ENCODE assay signal across 34 cellular contexts in genomic region chr5:158494541-158494940, GRCh38.
"Had no signal": no experiment of that assay in that cellular context is flagged by ENCODE, and none has a peak within 500 bp of the region (broad histone marks: within the 10 kb centered on the region; RNA-seq: fewer than 3 reads in every experiment).

No MANE protein-coding gene starts in this region.

- FAIRE-seq: astrocyte, bronchial epithelial cell had no signal

- H3K4me1 ChIP-seq: adrenal gland, ascending aorta, body of pancreas, breast epithelium had no signal

- DNase-seq: activated effector memory CD4-positive, alpha-beta T cell treated with anti-CD3 and anti-CD28 coated beads, Interleukin-2, amount 50 U/mL, for 16 hours; activated effector memory CD4-positive, alpha-beta T cell treated with Interleukin-2 at 50 U/mL for 16 hours; activated gamma-delta T cell; activated gamma-delta T cell treated with Interleukin-2 at 50 U/mL for 16 hours; activated naive CD4-positive, alpha-beta T cell; activated naive CD4-positive, alpha-beta T cell treated with anti-CD3 and anti-CD28 coated beads for 36 hours; activated naive CD4-positive, alpha-beta T cell treated with anti-CD3 and anti-CD28 coated beads, Interleukin-2, amount 10 ng/mL, durations not matched to agents 7 days and 5 days; activated naive CD4-positive, alpha-beta T cell treated with anti-CD3 and anti-CD28 coated beads, Interleukin-2, amount 50 U/mL, for 16 hours; activated naive CD4-positive, alpha-beta T cell treated with Interleukin-2 at 50 U/mL for 16 hours; activated naive CD8-positive, alpha-beta T cell treated with anti-CD3 and anti-CD28 coated beads for 36 hours; activated naive CD8-positive, alpha-beta T cell treated with anti-CD3 and anti-CD28 coated beads, Interleukin-2, amount 10 ng/mL, durations not matched to agents 7 days and 5 days; activated naive CD8-positive, alpha-beta T cell treated with anti-CD3 and anti-CD28 coated beads, Interleukin-2, amount 50 U/mL, for 24 hours; activated T-cell treated with anti-CD3 and anti-CD28 coated beads, Interleukin-2, amount 50 U/mL, for 1 hour; activated T-cell treated with anti-CD3 and anti-CD28 coated beads, Interleukin-2, amount 50 U/mL, for 24 hours; activated T-cell treated with anti-CD3 and anti-CD28 coated beads, Interleukin-2, amount 50 U/mL, for 4 hours; activated T-cell treated with anti-CD3 and anti-CD28 coated beads, Interleukin-2, amount 50 U/mL, for 48 hours; activated T-cell treated with anti-CD3 and anti-CD28 coated beads, Interleukin-2, amount 50 U/mL, for 72 hours; adrenal gland; amniotic stem cell; amygdala; anterior cingulate cortex; aorta; body of pancreas; brain microvascular endothelial cell; caudate nucleus; central memory CD4-positive, alpha-beta T cell; cerebellar nuclear complex had no signal

- H3K27ac ChIP-seq: adrenal gland, ascending aorta, body of pancreas, brain microvascular endothelial cell, breast epithelium, cardiac muscle cell had no signal

- H3K27me3 ChIP-seq: adrenal gland, ascending aorta, body of pancreas, brain microvascular endothelial cell, breast epithelium, cardiac muscle cell had no signal

- H3K4me3 ChIP-seq: adrenal gland, ascending aorta, body of pancreas, breast epithelium, cardiac muscle cell had no signal

- H3K9me3 ChIP-seq: adrenal gland, ascending aorta, breast epithelium had no signal

- ATAC-seq: activated naive CD4-positive, alpha-beta T cell treated with anti-CD3 and anti-CD28 coated beads, Interleukin-2, amount 50 U/mL, for 72 hours; activated naive CD8-positive, alpha-beta T cell treated with anti-CD3 and anti-CD28 coated beads, Interleukin-2, amount 50 U/mL, for 24 hours; activated T-cell treated with anti-CD3 and anti-CD28 coated beads, Interleukin-2, amount 50 U/mL, for 4 hours; activated T-cell treated with anti-CD3 and anti-CD28 coated beads, Interleukin-2, amount 50 U/mL, for 72 hours; activated T-helper 17 cell treated with anti-CD3 and anti-CD28 coated beads, Interleukin-2, amount 50 U/mL, for 72 hours; body of pancreas had no signal

- H3K36me3 ChIP-seq: adrenal gland, ascending aorta, brain microvascular endothelial cell, breast epithelium, cardiac muscle cell had no signal
